In the genomic region with DNA sequence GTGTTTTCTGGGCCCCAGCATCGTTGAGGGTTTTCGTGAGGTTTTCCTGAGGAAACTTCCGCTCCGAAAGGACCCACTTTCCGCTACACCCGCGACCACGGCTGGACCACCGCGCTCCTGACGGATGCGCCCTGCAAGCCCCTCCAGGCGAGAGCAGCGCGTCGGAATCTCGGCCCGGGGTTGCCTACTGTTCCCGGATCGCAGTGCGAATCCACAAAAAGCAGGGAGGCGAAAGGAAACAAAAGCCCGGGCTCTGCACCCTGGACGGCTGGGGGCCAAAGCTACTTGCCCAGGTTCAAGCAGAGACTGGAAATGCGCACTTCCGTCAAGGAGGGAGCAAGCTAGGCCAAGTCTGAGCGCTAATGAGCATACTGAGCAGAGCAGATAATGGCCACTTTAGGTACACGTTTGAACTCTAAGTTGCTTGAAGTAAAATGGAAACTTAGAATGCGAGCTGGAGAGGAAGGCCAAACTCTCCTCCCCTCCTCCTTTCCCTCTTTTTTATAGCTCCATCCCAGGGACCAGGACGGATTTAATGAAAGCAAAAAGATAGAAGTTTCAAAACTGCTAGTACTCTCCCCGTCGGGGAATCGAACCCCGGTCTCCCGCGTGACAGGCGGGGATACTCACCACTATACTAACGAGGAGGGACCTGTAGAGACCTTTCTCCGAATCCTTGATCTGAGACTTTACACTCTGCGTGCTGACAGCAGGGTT, we compare ENCODE assay signal across 1 cellular context.
TF ChIP-seq lines count a peak whose summit lies in the region.

No MANE protein-coding gene starts in this region.

TF ChIP-seq in SK-N-SH treated with all-trans-retinoic acid at 6 μM for 48 hours, 23 proteins besides CTCF, POLR2A, EP300 and RAD21 (continued from another document):
- TF ChIP-seq ZFP30 (CRISPR knock-in tag; IDR thresholded peaks at IDR 0.05): no peak
- TF ChIP-seq TCF4 (CRISPR knock-in tag; IDR thresholded peaks at IDR 0.05; ENCODE audit: borderline replicate concordance): no peak
- TF ChIP-seq ZC3H10 (CRISPR knock-in tag; IDR thresholded peaks at IDR 0.05): no peak
- TF ChIP-seq ZNF70 (CRISPR knock-in tag; IDR thresholded peaks at IDR 0.05): no peak
- no peak; the same call in 1 of the 2 replicates for TF ChIP-seq PATZ1 (CRISPR knock-in tag; IDR thresholded peaks at IDR 0.05; ENCODE audit: borderline replicate concordance)
